12 cellular contexts compared by ENCODE assay signal in genomic region chr9:37200572-37201005, GRCh38.
A peak's percentile ranks its signal among the peaks of the same experiment; 100 is the strongest.
DNase-seq lines count a peak whose midpoint lies in the region; ATAC-seq and TF ChIP-seq lines count a peak whose summit lies in the region.
"Had no signal": no experiment of that assay in that cellular context is flagged by ENCODE, and none has a peak within 500 bp of the region (broad histone marks: within the 10 kb centered on the region; RNA-seq: fewer than 3 reads in every experiment).

No MANE protein-coding gene starts in this region.

- no peaks in the 10 kb centered on the region for H3K27me3 Mint-ChIP-seq in activated T-helper 1 cell treated with anti-CD3 and anti-CD28 coated beads, Interleukin-12 subunit alpha, Interleukin-12 subunit beta, Interleukin-2, Interleukin-4 antibody, amounts not matched to agents 30 ng/mL and 10 ng/mL and 1 ng/mL, durations not matched to agents 14 hours and 24 hours and 36 hours (ENCODE audit: insufficient read depth)
- H3K27me3 Mint-ChIP-seq: naive thymus-derived CD4-positive, alpha-beta T cell had no signal

- no peaks in the 10 kb centered on the region for H3K27me3 ChIP-seq in DOHH2 (ENCODE audit: control insufficient read depth, low read length)
- H3K27me3 ChIP-seq in mesenchymal stem cell (ENCODE audit: control insufficient read depth in 1 of 2, insufficient read depth in 1 of 2, low read length in 2 of 2) = no peaks in the 10 kb centered on the region

- no peaks in the 10 kb centered on the region for H3K9me2 ChIP-seq in DOHH2 (replicated peaks; ENCODE audit: control insufficient read depth, low read length)

- no peaks in the 10 kb centered on the region for H4K20me1 ChIP-seq in DOHH2 (ENCODE audit: control insufficient read depth, insufficient read depth, low read depth, low read length)

- no peak for ATAC-seq in HG02571 (IDR thresholded peaks at IDR 0.05; ENCODE audit: unreplicated experiment)
- ATAC-seq: naive thymus-derived CD4-positive, alpha-beta T cell had no signal

- no peak overlapping the region for H3K4ac ChIP-seq in mesenchymal stem cell (ENCODE audit: low read depth in 1 of 2, low read length in 2 of 2)

- H2BK15ac ChIP-seq in mesenchymal stem cell (ENCODE audit: low read depth, poor library complexity, severe bottlenecking) = no peak overlapping the region

- H3K23ac ChIP-seq in mesenchymal stem cell (ENCODE audit: low read length in 2 of 2) = no peak overlapping the region

- H3K4me1 ChIP-seq in DOHH2 (ENCODE audit: control insufficient read depth, low read length) (peaks cover 92% of the 10 kb centered on the region), mesenchymal stem cell (ENCODE audit: control insufficient read depth, insufficient read depth, low read depth, low read length) (no peaks in the 10 kb centered on the region)

- H3K9ac ChIP-seq in mesenchymal stem cell (ENCODE audit: low read length) = no peak overlapping the region

- H3K79me2 ChIP-seq in DOHH2 (ENCODE audit: control insufficient read depth, low read length) = peaks cover 76% of the 10 kb centered on the region

- H3K4me2 ChIP-seq in DOHH2 (ENCODE audit: low read length) (peak overlapping the region; percentile 84), mesenchymal stem cell (ENCODE audit: low read length, poor library complexity, severe bottlenecking) (no peak overlapping the region)

- peaks cover 28% of the 10 kb centered on the region for H3K36me3 Mint-ChIP-seq in activated T-helper 1 cell treated with anti-CD3 and anti-CD28 coated beads, Interleukin-12 subunit alpha, Interleukin-12 subunit beta, Interleukin-2, Interleukin-4 antibody, amounts not matched to agents 30 ng/mL and 10 ng/mL and 1 ng/mL, durations not matched to agents 14 hours and 24 hours and 36 hours (ENCODE audit: low read depth)

- H3K27ac ChIP-seq in DOHH2 (ENCODE audit: low read depth, low read length) (peak overlapping the region; percentile 95), mesenchymal stem cell (ENCODE audit: low read length, poor library complexity, severe bottlenecking) (no peak overlapping the region)
- H3K27ac ChIP-seq: epithelial cell of prostate had no signal

- H3K18ac ChIP-seq in mesenchymal stem cell (ENCODE audit: low read depth in 1 of 2, low read length in 2 of 2) = no peak overlapping the region

- peak; percentile 65 to 69 for DNase-seq in Kasumi-1 (lab: John Stamatoyannopoulos, UW)
- no peak for DNase-seq in activated T-helper 1 cell treated with anti-CD3 and anti-CD28 coated beads, Interleukin-12 subunit alpha, Interleukin-12 subunit beta, Interleukin-2, Interleukin-4 antibody, amounts not matched to agents 30 ng/mL and 10 ng/mL and 1 ng/mL, durations not matched to agents 14 hours and 24 hours and 36 hours (ENCODE audit: low spot score)
- DNase-seq in mesenchymal stem cell = peak; percentile 61
- DNase-seq in stimulated activated CD8-positive, alpha-beta memory T cell treated with anti-CD3 and anti-CD28 coated beads, Interleukin-4, amount 100 ng/mL, for 48 hours = no peak
- DNase-seq in stimulated activated CD4-positive, alpha-beta T cell treated with anti-CD3 and anti-CD28 coated beads, Interleukin-12 subunit alpha, Interleukin-12 subunit beta, amount 100 ng/mL, for 4 hours = no peak
- no peak for DNase-seq in NCI-H524 treated with DMSO at 0.1 percent for 48 hours (lab: John Stamatoyannopoulos, UW)
- DNase-seq: activated CD4-positive, alpha-beta T cell treated with anti-CD3 and anti-CD28 coated beads, Interleukin-2, amount 50 U/mL, for 4 hours; naive thymus-derived CD4-positive, alpha-beta T cell; NCI-H226 had no signal

- peaks cover 49% of the 10 kb centered on the region for H3K4me1 Mint-ChIP-seq in activated T-helper 1 cell treated with anti-CD3 and anti-CD28 coated beads, Interleukin-12 subunit alpha, Interleukin-12 subunit beta, Interleukin-2, Interleukin-4 antibody, amounts not matched to agents 30 ng/mL and 10 ng/mL and 1 ng/mL, durations not matched to agents 14 hours and 24 hours and 36 hours (ENCODE audit: low read depth)

- peaks cover 13% of the 10 kb centered on the region for H3K9me3 Mint-ChIP-seq in activated T-helper 1 cell treated with anti-CD3 and anti-CD28 coated beads, Interleukin-12 subunit alpha, Interleukin-12 subunit beta, Interleukin-2, Interleukin-4 antibody, amounts not matched to agents 30 ng/mL and 10 ng/mL and 1 ng/mL, durations not matched to agents 14 hours and 24 hours and 36 hours

- H3K36me3 ChIP-seq in DOHH2 (ENCODE audit: control insufficient read depth, low read length) (peaks cover 62% of the 10 kb centered on the region), mesenchymal stem cell (ENCODE audit: control insufficient read depth in 1 of 2, insufficient read depth in 2 of 2, low read depth in 1 of 2, low read length in 2 of 2) (peaks cover 0 to 10% of the 10 kb centered on the region in 2 experiments)

- WGBS in mesenchymal stem cell = 69% methylated on average over 1 of the region's 1 CpG

- TF ChIP-seq CTCF in DOHH2 (IDR thresholded peaks at IDR 0.05; ENCODE audit: low read depth, low read length, poor library complexity, severe bottlenecking) = no peak

- peak overlapping the region; percentile 58 for H3K4me3 ChIP-seq in DOHH2 (ENCODE audit: low read length)
- no peak overlapping the region for H3K4me3 ChIP-seq in mesenchymal stem cell (ENCODE audit: insufficient read depth in 1 of 2, low read depth in 1 of 2, low read length in 2 of 2)

- peaks cover 49% of the 10 kb centered on the region for H3F3A ChIP-seq in DOHH2 (ENCODE audit: control insufficient read depth, insufficient read depth)

- H3K9me3 ChIP-seq in DOHH2 (ENCODE audit: control insufficient read depth, insufficient read depth, low read length) = peaks cover 7% of the 10 kb centered on the region; the same call in 1 of the 2 replicates
- H3K9me3 ChIP-seq in mesenchymal stem cell (ENCODE audit: control insufficient read depth, low read length) = no peaks in the 10 kb centered on the region

- no peak overlapping the region for H2BK12ac ChIP-seq in mesenchymal stem cell (ENCODE audit: low read length in 2 of 2)

- H2AFZ ChIP-seq in mesenchymal stem cell (ENCODE audit: low read depth, low read length) = no peak overlapping the region

- H2BK5ac ChIP-seq in mesenchymal stem cell (ENCODE audit: low read depth, low read length, poor library complexity, severe bottlenecking) = no peak overlapping the region

- intact Hi-C loops in activated T-helper 1 cell treated with anti-CD3 and anti-CD28 coated beads, Interleukin-12 subunit alpha, Interleukin-12 subunit beta, Interleukin-2, Interleukin-4 antibody, amounts not matched to agents 30 ng/mL and 10 ng/mL and 1 ng/mL, durations not matched to agents 14 hours and 24 hours and 36 hours (cut with micrococcal nuclease) = loop anchor here (2.0 kb wide), 3 partner anchors 14 to 272 kb away; no protein-coding TSS in a partner anchor

- peak overlapping the region; percentile 9 for H3K27ac Mint-ChIP-seq in activated T-helper 1 cell treated with anti-CD3 and anti-CD28 coated beads, Interleukin-12 subunit alpha, Interleukin-12 subunit beta, Interleukin-2, Interleukin-4 antibody, amounts not matched to agents 30 ng/mL and 10 ng/mL and 1 ng/mL, durations not matched to agents 14 hours and 24 hours and 36 hours

- no peak overlapping the region for H3K14ac ChIP-seq in mesenchymal stem cell (ENCODE audit: low read length in 2 of 2)

- H3K79me1 ChIP-seq in mesenchymal stem cell (replicated peaks; ENCODE audit: low read length, poor library complexity, severe bottlenecking) = peaks cover 13% of the 10 kb centered on the region

- H4K91ac ChIP-seq in mesenchymal stem cell (ENCODE audit: low read length) = no peak overlapping the region

- no peak overlapping the region for H2AK5ac ChIP-seq in mesenchymal stem cell (ENCODE audit: low read length, severe bottlenecking)

- H3K4me3 Mint-ChIP-seq in activated T-helper 1 cell treated with anti-CD3 and anti-CD28 coated beads, Interleukin-12 subunit alpha, Interleukin-12 subunit beta, Interleukin-2, Interleukin-4 antibody, amounts not matched to agents 30 ng/mL and 10 ng/mL and 1 ng/mL, durations not matched to agents 14 hours and 24 hours and 36 hours = peak overlapping the region; percentile 20

- H4K8ac ChIP-seq in mesenchymal stem cell (ENCODE audit: low read length) = no peak overlapping the region

- no peak overlapping the region for H2BK120ac ChIP-seq in mesenchymal stem cell (ENCODE audit: low read depth, low read length)

Comparison
In these comparisons a context has a peak if more than half of its experiments do, and no peak if none do; other contexts are left out.
1. DNase-seq: peak in Kasumi-1 (2 of 2) and mesenchymal stem cell (single experiment); none in activated T-helper 1 cell treated with anti-CD3 and anti-CD28 coated beads, Interleukin-12 subunit alpha, Interleukin-12 subunit beta, Interleukin-2, Interleukin-4 antibody, amounts not matched to agents 30 ng/mL and 10 ng/mL and 1 ng/mL, durations not matched to agents 14 hours and 24 hours and 36 hours (single experiment), stimulated activated CD8-positive, alpha-beta memory T cell treated with anti-CD3 and anti-CD28 coated beads, Interleukin-4, amount 100 ng/mL, for 48 hours (single experiment), stimulated activated CD4-positive, alpha-beta T cell treated with anti-CD3 and anti-CD28 coated beads, Interleukin-12 subunit alpha, Interleukin-12 subunit beta, amount 100 ng/mL, for 4 hours (single experiment) and NCI-H524 treated with DMSO at 0.1 percent for 48 hours (single experiment).